1 cellular context compared by ENCODE assay signal in the genomic region with DNA sequence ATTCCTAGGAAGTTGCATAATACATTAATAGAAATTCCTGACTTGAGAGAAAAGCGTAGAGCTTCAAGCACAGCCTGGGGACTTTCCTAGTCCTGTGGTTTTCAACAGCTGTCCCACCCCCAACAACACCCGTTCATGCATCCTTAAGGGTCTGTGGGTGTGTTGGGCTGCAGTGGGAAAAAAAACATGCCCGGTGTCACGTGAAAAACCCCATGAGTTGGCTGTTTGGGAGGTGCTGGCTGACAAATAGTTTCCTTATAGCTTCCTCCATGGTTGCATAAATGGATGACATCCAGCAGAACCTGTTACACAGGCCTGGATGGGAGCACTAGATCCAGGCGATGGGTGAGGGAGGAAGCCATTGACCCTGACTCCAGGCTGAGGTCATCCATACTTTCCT.
TF ChIP-seq lines count a peak whose summit lies in the region.

No MANE protein-coding gene starts in this region.

TF ChIP-seq in H1, 55 proteins besides CTCF, POLR2A, EP300 and RAD21:
- TF ChIP-seq, protein P1, sequence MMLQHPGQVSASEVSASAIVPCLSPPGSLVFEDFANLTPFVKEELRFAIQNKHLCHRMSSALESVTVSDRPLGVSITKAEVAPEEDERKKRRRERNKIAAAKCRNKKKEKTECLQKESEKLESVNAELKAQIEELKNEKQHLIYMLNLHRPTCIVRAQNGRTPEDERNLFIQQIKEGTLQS (IDR thresholded peaks at IDR 0.05; ENCODE audit: insufficient read depth, low read depth, low read length) = no peak
- TF ChIP-seq CHD2 (IDR thresholded peaks at IDR 0.05; ENCODE audit: low read length) (no peak), CBX5 (IDR thresholded peaks at IDR 0.05; ENCODE audit: low read depth, low read length) (no peak), BACH1 (IDR thresholded peaks at IDR 0.05; ENCODE audit: low read length) (no peak), CHD1 (IDR thresholded peaks at IDR 0.05; ENCODE audit: low read depth, low read length) (no peak), SIN3A (conservative IDR thresholded peaks at IDR 0.05 in 1 of 2, IDR thresholded peaks at IDR 0.05 in 1 of 2; ENCODE audit: low read depth in 1 of 2, low read length in 2 of 2) (no peak), GTF2F1 (IDR thresholded peaks at IDR 0.05; ENCODE audit: borderline replicate concordance, low read depth, low read length) (no peak), RXRA (IDR thresholded peaks at IDR 0.05; ENCODE audit: insufficient read depth, low read depth, low read length) (no peak), POLR2AphosphoS5 (IDR thresholded peaks at IDR 0.05; ENCODE audit: low read depth, low read length) (no peak), CEBPB (IDR thresholded peaks at IDR 0.05; ENCODE audit: low read depth, low read length) (no peak), MAFK (IDR thresholded peaks at IDR 0.05; ENCODE audit: low read depth, low read length) (no peak)
